ENCODE assay signal across 8 cellular contexts in genomic region chr6:51855310-51856082, GRCh38.
A peak's percentile ranks its signal among the peaks of the same experiment; 100 is the strongest.
DNase-seq lines count a peak whose midpoint lies in the region; ATAC-seq, FAIRE-seq and TF ChIP-seq lines count a peak whose summit lies in the region.

No MANE protein-coding gene starts in this region.

- no peaks in the 10 kb centered on the region for H3K4me1 Mint-ChIP-seq in CD8-positive, alpha-beta memory T cell

- H3K27me3 ChIP-seq in CD8-positive, alpha-beta memory T cell (ENCODE audit: insufficient read depth, low read length, poor library complexity, severe bottlenecking): no peaks in the 10 kb centered on the region

- H3K36me3 ChIP-seq in CD8-positive, alpha-beta memory T cell (ENCODE audit: insufficient read depth, low read length): no peaks in the 10 kb centered on the region

- peak; percentile 81 for ATAC-seq in HG03139 (IDR thresholded peaks at IDR 0.05; ENCODE audit: unreplicated experiment)
- no peak for ATAC-seq in HG03097 (IDR thresholded peaks at IDR 0.05; ENCODE audit: low FRiP score, unreplicated experiment)

- no peak for TF ChIP-seq POLR2A in GM12892 (IDR thresholded peaks at IDR 0.05; ENCODE audit: low read depth, low read length)

- no peak overlapping the region for H3K27ac ChIP-seq in CD8-positive, alpha-beta memory T cell (ENCODE audit: low read depth, low read length)

- H3K36me3 Mint-ChIP-seq in CD8-positive, alpha-beta memory T cell: no peaks in the 10 kb centered on the region

- no peaks in the 10 kb centered on the region for H3K9me3 Mint-ChIP-seq in CD8-positive, alpha-beta memory T cell

- H3K4me3 Mint-ChIP-seq in CD8-positive, alpha-beta memory T cell: no peak overlapping the region

- H3K4me3 ChIP-seq in CD8-positive, alpha-beta memory T cell (ENCODE audit: low read length): no peak overlapping the region

- H3K27ac Mint-ChIP-seq in CD8-positive, alpha-beta memory T cell: no peak overlapping the region

- no peaks in the 10 kb centered on the region for H3K4me1 ChIP-seq in CD8-positive, alpha-beta memory T cell (ENCODE audit: insufficient read depth, low read length)

- H3K27me3 Mint-ChIP-seq in CD8-positive, alpha-beta memory T cell: peaks cover 5 to 16% of the 10 kb centered on the region in 2 donors

- POLR2A ChIA-PET in CD8-positive, alpha-beta memory T cell (lab: Charles Lee): no interaction called here

- DNase-seq in CD1c-positive myeloid dendritic cell (ENCODE audit: extremely low spot score) (peak; percentile 57), GM12892 (ENCODE audit: insufficient read length) (peak; percentile 43), NCI-H526 (lab: John Stamatoyannopoulos, UW) (peak; percentile 78 to 88), astrocyte of the hippocampus (ENCODE audit: low read depth, low spot score) (peak; percentile 77), kidney tubule cell (ENCODE audit: low spot score) (peak; percentile 68)
- no peak for DNase-seq in CD8-positive, alpha-beta memory T cell

- H3K9me3 ChIP-seq in CD8-positive, alpha-beta memory T cell (ENCODE audit: low read length): no peaks in the 10 kb centered on the region

- FAIRE-seq in GM12892 (lab: Jason Lieb, UNC): peak; percentile 84

- CTCF ChIA-PET in CD8-positive, alpha-beta memory T cell (lab: Charles Lee): interaction anchor here (1.0 kb wide), 1 partner anchor 165 kb away, joined by 3 read pairs; no protein-coding TSS in a partner anchor

Comparison
In these comparisons a context has a peak if more than half of its experiments do, and no peak if none do; other contexts are left out.
1. DNase-seq: peak in CD1c-positive myeloid dendritic cell (single experiment), GM12892 (single experiment), NCI-H526 (2 of 2), astrocyte of the hippocampus (single experiment) and kidney tubule cell (single experiment); none in CD8-positive, alpha-beta memory T cell (0 of 5).